19 cellular contexts compared by ENCODE assay signal in the genomic region with DNA sequence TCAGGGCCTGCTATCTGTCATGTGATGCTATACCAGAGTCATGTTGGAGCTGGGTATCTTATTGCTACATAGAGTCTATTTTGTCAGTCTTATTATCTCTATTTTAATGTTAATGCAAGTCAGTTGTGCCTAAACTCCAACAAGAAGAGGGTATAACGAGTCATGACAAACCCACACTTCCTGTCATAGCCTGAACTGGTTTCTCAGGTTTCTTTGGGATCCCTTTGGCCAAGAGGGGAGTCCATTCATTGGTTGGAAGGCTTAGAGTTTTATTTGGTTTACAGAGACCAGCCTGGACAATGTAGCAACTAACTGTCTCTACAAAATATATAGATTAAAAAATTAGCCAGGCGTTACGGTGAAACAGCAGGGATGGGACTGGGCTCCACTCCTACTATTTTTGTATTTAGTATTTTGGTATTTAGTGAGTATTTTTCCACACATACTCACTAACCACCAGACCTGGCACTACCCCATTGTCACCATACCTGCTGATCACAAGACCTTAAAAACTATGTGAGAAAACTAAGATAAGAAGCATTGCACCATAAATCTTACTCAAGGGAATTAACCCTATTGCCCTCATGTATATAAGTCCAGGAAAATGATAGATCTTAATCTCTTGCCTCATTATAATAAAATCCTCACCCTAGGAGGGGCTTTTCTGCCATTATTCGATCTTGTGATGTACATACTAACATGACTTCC.
"Had no signal": no experiment of that assay in that cellular context is flagged by ENCODE, and none has a peak within 500 bp of the region (broad histone marks: within the 10 kb centered on the region; RNA-seq: fewer than 3 reads in every experiment).

No MANE protein-coding gene starts in this region.

- DNase-seq: activated CD4-positive, alpha-beta T cell treated with anti-CD3 and anti-CD28 coated beads, Interleukin-2, amount 10 ng/mL, durations not matched to agents 7 days and 5 days; activated CD4-positive, CD25-positive, alpha-beta regulatory T cell treated with anti-CD3 and anti-CD28 coated beads, Interleukin-2, amount 50 U/mL, for 72 hours; activated T-cell treated with anti-CD3 and anti-CD28 coated beads, Interleukin-2, amount 50 U/mL, for 1 hour; aorta; effector memory CD4-positive, alpha-beta T cell; esophagus squamous epithelium; head of caudate nucleus; kidney; left lung; naive thymus-derived CD8-positive, alpha-beta T cell; stimulated activated CD4-positive, alpha-beta T cell treated with anti-CD3 and anti-CD28 coated beads, Interleukin-4, amount 100 ng/mL, for 24 hours; stimulated activated naive CD4-positive, alpha-beta T cell treated with Interleukin-2 at 50 U/mL for 16 hours; WERI-Rb-1 had no signal

- ATAC-seq: activated naive CD4-positive, alpha-beta T cell treated with anti-CD3 and anti-CD28 coated beads, Interleukin-2, amount 50 U/mL, for 72 hours; activated T-helper 17 cell treated with anti-CD3 and anti-CD28 coated beads, Interleukin-2, amount 50 U/mL, for 72 hours; gastroesophageal sphincter; left lung; naive thymus-derived CD8-positive, alpha-beta T cell had no signal

- H3K27me3 ChIP-seq: esophagus squamous epithelium, gastroesophageal sphincter, left lung, right atrium auricular region had no signal

- H3K4me1 ChIP-seq: gastroesophageal sphincter, left lung, right atrium auricular region had no signal

- H3K4me3 ChIP-seq: esophagus squamous epithelium, gastroesophageal sphincter, left lung, lung, right atrium auricular region had no signal

- H3K36me3 ChIP-seq: esophagus squamous epithelium, gastroesophageal sphincter, left lung, right atrium auricular region, WERI-Rb-1 had no signal

- H3K27ac ChIP-seq: esophagus squamous epithelium, gastroesophageal sphincter, left lung, right atrium auricular region, WERI-Rb-1 had no signal

- FAIRE-seq: colon, kidney had no signal
